ENCODE assay signal across 24 cellular contexts in the genomic region with DNA sequence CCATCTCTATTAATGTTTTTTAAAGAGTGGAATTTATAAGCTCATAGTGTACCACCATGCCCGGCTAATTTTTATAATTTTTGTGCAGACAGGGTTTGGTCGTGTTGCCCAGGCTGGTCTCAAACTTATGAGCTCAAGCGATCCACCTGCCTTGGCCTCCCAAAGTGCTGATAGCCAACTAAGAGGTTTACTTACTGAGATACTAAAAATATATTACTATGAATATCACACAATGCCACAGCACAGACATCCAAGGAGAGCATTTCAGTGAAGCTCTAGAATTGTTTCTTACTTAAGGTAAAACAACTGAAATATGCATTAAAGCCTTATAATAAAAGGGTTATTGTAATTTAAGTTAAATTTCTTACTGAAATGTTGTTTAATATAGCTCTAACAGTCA.
DNase-seq lines count a peak whose midpoint lies in the region; ATAC-seq and TF ChIP-seq lines count a peak whose summit lies in the region.
"Had no signal": no experiment of that assay in that cellular context is flagged by ENCODE, and none has a peak within 500 bp of the region (broad histone marks: within the 10 kb centered on the region; RNA-seq: fewer than 3 reads in every experiment).

No MANE protein-coding gene starts in this region.

- no peaks in the 10 kb centered on the region for H3K9me3 ChIP-seq in ascending aorta
- H3K9me3 ChIP-seq in osteoblast (ENCODE audit: low read depth, low read length) = no peaks in the 10 kb centered on the region
- H3K9me3 ChIP-seq: BLaER1, MG63 had no signal

- no peak overlapping the region for H3K4me3 Mint-ChIP-seq in activated T-cell treated with anti-CD3 and anti-CD28 coated beads, Interleukin-2, amount 50 U/mL, for 72 hours
- H3K4me3 Mint-ChIP-seq in activated T-cell treated with anti-CD3 and anti-CD28 coated beads, Interleukin-2, amount 50 U/mL, for 24 hours = no peak overlapping the region
- no peak overlapping the region for H3K4me3 Mint-ChIP-seq in activated T-helper 2 cell treated with anti-CD3 and anti-CD28 coated beads, Interferon-gamma antibody, Interleukin-2, Interleukin-4, amounts not matched to agents 10 μg/mL and 5 μg/mL and 100 μg/mL, durations not matched to agents 14 hours and 24 hours and 36 hours (ENCODE audit: low read depth)
- no peak overlapping the region for H3K4me3 Mint-ChIP-seq in stimulated activated effector memory CD8-positive, alpha-beta T cell treated with anti-CD3 and anti-CD28 coated beads, Interleukin-12 subunit alpha, Interleukin-12 subunit beta, amount 100 ng/mL, for 72 hours
- H3K4me3 Mint-ChIP-seq: CD4-positive, CD25-positive, alpha-beta regulatory T cell had no signal

- intact Hi-C loops in ascending aorta (cut with DNase I) = no loop called here
- intact Hi-C loops in activated T-helper 2 cell treated with anti-CD3 and anti-CD28 coated beads, Interferon-gamma antibody, Interleukin-2, Interleukin-4, amounts not matched to agents 10 μg/mL and 5 μg/mL and 100 μg/mL, durations not matched to agents 14 hours and 24 hours and 36 hours (cut with micrococcal nuclease) = no loop called here

- peaks cover 0 to 2% of the 10 kb centered on the region in 2 donors for H3K9me3 Mint-ChIP-seq in activated T-cell treated with anti-CD3 and anti-CD28 coated beads, Interleukin-2, amount 50 U/mL, for 72 hours
- no peaks in the 10 kb centered on the region for H3K9me3 Mint-ChIP-seq in activated T-cell treated with anti-CD3 and anti-CD28 coated beads, Interleukin-2, amount 50 U/mL, for 24 hours
- H3K9me3 Mint-ChIP-seq in activated T-helper 2 cell treated with anti-CD3 and anti-CD28 coated beads, Interferon-gamma antibody, Interleukin-2, Interleukin-4, amounts not matched to agents 10 μg/mL and 5 μg/mL and 100 μg/mL, durations not matched to agents 14 hours and 24 hours and 36 hours = no peaks in the 10 kb centered on the region
- H3K9me3 Mint-ChIP-seq in stimulated activated effector memory CD8-positive, alpha-beta T cell treated with anti-CD3 and anti-CD28 coated beads, Interleukin-12 subunit alpha, Interleukin-12 subunit beta, amount 100 ng/mL, for 72 hours = no peaks in the 10 kb centered on the region

- no peak overlapping the region for H2AFZ ChIP-seq in ACC112 (ENCODE audit: low read length, unreplicated experiment)
- H2AFZ ChIP-seq in osteoblast (ENCODE audit: low read length) = no peak overlapping the region

- no peak overlapping the region for H3K4me2 ChIP-seq in osteoblast (ENCODE audit: insufficient read depth, low read length)
- H3K4me2 ChIP-seq: BLaER1 had no signal

- peak overlapping the region; percentile 33 for H3K27ac Mint-ChIP-seq in activated T-cell treated with anti-CD3 and anti-CD28 coated beads, Interleukin-2, amount 50 U/mL, for 72 hours
- no peak overlapping the region for H3K27ac Mint-ChIP-seq in activated T-cell treated with anti-CD3 and anti-CD28 coated beads, Interleukin-2, amount 50 U/mL, for 24 hours
- H3K27ac Mint-ChIP-seq in activated T-helper 2 cell treated with anti-CD3 and anti-CD28 coated beads, Interferon-gamma antibody, Interleukin-2, Interleukin-4, amounts not matched to agents 10 μg/mL and 5 μg/mL and 100 μg/mL, durations not matched to agents 14 hours and 24 hours and 36 hours = no peak overlapping the region
- no peak overlapping the region for H3K27ac Mint-ChIP-seq in stimulated activated effector memory CD8-positive, alpha-beta T cell treated with anti-CD3 and anti-CD28 coated beads, Interleukin-12 subunit alpha, Interleukin-12 subunit beta, amount 100 ng/mL, for 72 hours
- H3K27ac Mint-ChIP-seq: CD4-positive, CD25-positive, alpha-beta regulatory T cell had no signal

- H3K36me3 Mint-ChIP-seq in activated T-cell treated with anti-CD3 and anti-CD28 coated beads, Interleukin-2, amount 50 U/mL, for 72 hours (ENCODE audit: insufficient read depth in 2 of 2) = no peaks in the 10 kb centered on the region
- H3K36me3 Mint-ChIP-seq in activated T-cell treated with anti-CD3 and anti-CD28 coated beads, Interleukin-2, amount 50 U/mL, for 24 hours (ENCODE audit: low read depth) = no peaks in the 10 kb centered on the region
- no peaks in the 10 kb centered on the region for H3K36me3 Mint-ChIP-seq in activated T-helper 2 cell treated with anti-CD3 and anti-CD28 coated beads, Interferon-gamma antibody, Interleukin-2, Interleukin-4, amounts not matched to agents 10 μg/mL and 5 μg/mL and 100 μg/mL, durations not matched to agents 14 hours and 24 hours and 36 hours (ENCODE audit: low read depth)
- peaks cover 6% of the 10 kb centered on the region for H3K36me3 Mint-ChIP-seq in stimulated activated effector memory CD8-positive, alpha-beta T cell treated with anti-CD3 and anti-CD28 coated beads, Interleukin-12 subunit alpha, Interleukin-12 subunit beta, amount 100 ng/mL, for 72 hours
- H3K36me3 Mint-ChIP-seq: CD4-positive, CD25-positive, alpha-beta regulatory T cell had no signal

- H3K4me1 ChIP-seq in ACC112 (ENCODE audit: control insufficient read depth, insufficient read depth, low read length, unreplicated experiment) (peaks cover 18% of the 10 kb centered on the region), ascending aorta (peaks cover 6 to 9% of the 10 kb centered on the region in 2 donors), osteoblast (ENCODE audit: insufficient read depth, low read length) (peaks cover 16% of the 10 kb centered on the region)

- DNase-seq in activated T-cell treated with anti-CD3 and anti-CD28 coated beads, Interleukin-2, amount 50 U/mL, for 72 hours = no peak
- DNase-seq in activated T-cell treated with anti-CD3 and anti-CD28 coated beads, Interleukin-2, amount 50 U/mL, for 24 hours = no peak
- no peak for DNase-seq in ascending aorta (ENCODE audit: low spot score in 2 of 2)
- no peak for DNase-seq in osteoblast (ENCODE audit: insufficient read length, low spot score, missing footprints)
- no peak for DNase-seq in activated T-helper 2 cell treated with anti-CD3 and anti-CD28 coated beads, Interferon-gamma antibody, Interleukin-2, Interleukin-4, amounts not matched to agents 10 μg/mL and 5 μg/mL and 100 μg/mL, durations not matched to agents 14 hours and 24 hours and 36 hours (ENCODE audit: low spot score)
- DNase-seq in stimulated activated effector memory CD8-positive, alpha-beta T cell treated with anti-CD3 and anti-CD28 coated beads, Interleukin-12 subunit alpha, Interleukin-12 subunit beta, amount 100 ng/mL, for 72 hours (ENCODE audit: low spot score in 2 of 2) = no peak
- DNase-seq: 8988T; CD4-positive, CD25-positive, alpha-beta regulatory T cell; DMS153; DND-41; KBM-7; MG63; NCI-H1105 treated with DMSO at 0.1 percent for 48 hours; NCI-H146; NCI-H1930; NCI-H2107; NCI-H524; NCI-H774; NK-92 treated with Interleukin-12 subunit alpha and Interleukin-12 subunit beta, amount 100 ng/mL, for 24 hours; RPMI8226; SHP77 had no signal

- H3K79me2 ChIP-seq in ACC112 (ENCODE audit: control insufficient read depth, insufficient read depth, low read length, unreplicated experiment) (no peaks in the 10 kb centered on the region), osteoblast (ENCODE audit: insufficient read depth, low read length) (no peaks in the 10 kb centered on the region)

- H3K36me3 ChIP-seq in ACC112 (ENCODE audit: insufficient read depth, low read length) (no peaks in the 10 kb centered on the region), ascending aorta (peaks cover 0 to 4% of the 10 kb centered on the region in 2 donors), osteoblast (ENCODE audit: insufficient read depth, low read length) (no peaks in the 10 kb centered on the region)
- H3K36me3 ChIP-seq: BLaER1, MG63 had no signal

- ATAC-seq in activated T-cell treated with anti-CD3 and anti-CD28 coated beads, Interleukin-2, amount 50 U/mL, for 72 hours (replicated peaks in 1 of 2) = no peak
- ATAC-seq in stimulated activated effector memory CD8-positive, alpha-beta T cell treated with anti-CD3 and anti-CD28 coated beads, Interleukin-12 subunit alpha, Interleukin-12 subunit beta, amount 100 ng/mL, for 72 hours = no peak
- ATAC-seq in GM21447 (IDR thresholded peaks at IDR 0.05; ENCODE audit: unreplicated experiment) = no peak

- H3K4me1 Mint-ChIP-seq in activated T-cell treated with anti-CD3 and anti-CD28 coated beads, Interleukin-2, amount 50 U/mL, for 72 hours (ENCODE audit: low read depth) = no peaks in the 10 kb centered on the region
- no peaks in the 10 kb centered on the region for H3K4me1 Mint-ChIP-seq in activated T-cell treated with anti-CD3 and anti-CD28 coated beads, Interleukin-2, amount 50 U/mL, for 24 hours (ENCODE audit: low read depth)
- H3K4me1 Mint-ChIP-seq in activated T-helper 2 cell treated with anti-CD3 and anti-CD28 coated beads, Interferon-gamma antibody, Interleukin-2, Interleukin-4, amounts not matched to agents 10 μg/mL and 5 μg/mL and 100 μg/mL, durations not matched to agents 14 hours and 24 hours and 36 hours (ENCODE audit: low read depth) = no peaks in the 10 kb centered on the region
- no peaks in the 10 kb centered on the region for H3K4me1 Mint-ChIP-seq in stimulated activated effector memory CD8-positive, alpha-beta T cell treated with anti-CD3 and anti-CD28 coated beads, Interleukin-12 subunit alpha, Interleukin-12 subunit beta, amount 100 ng/mL, for 72 hours
- H3K4me1 Mint-ChIP-seq: CD4-positive, CD25-positive, alpha-beta regulatory T cell had no signal

- H3K27me3 ChIP-seq in ACC112 (ENCODE audit: insufficient read depth, low read length) (no peaks in the 10 kb centered on the region), ascending aorta (no peaks in the 10 kb centered on the region), osteoblast (ENCODE audit: insufficient read depth, low read length) (no peaks in the 10 kb centered on the region)
- H3K27me3 ChIP-seq: BLaER1, MG63 had no signal

- H4K20me1 ChIP-seq in osteoblast (ENCODE audit: insufficient read depth, low read length) = no peaks in the 10 kb centered on the region
- H4K20me1 ChIP-seq: BLaER1 had no signal

- H3K27ac ChIP-seq in ACC112 (ENCODE audit: low read depth, low read length) (peak overlapping the region; percentile 47), ascending aorta (peak overlapping the region; percentile 53 to 67), osteoblast (ENCODE audit: low read depth, low read length) (peak overlapping the region; percentile 54)
- H3K27ac ChIP-seq: BLaER1 had no signal

- TF ChIP-seq CTCF in ascending aorta (IDR thresholded peaks at IDR 0.05) (no peak), osteoblast (IDR thresholded peaks at IDR 0.05; ENCODE audit: extremely low read depth, low read depth, low read length) (no peak)

- H3K4me3 ChIP-seq in ACC112 (ENCODE audit: low read depth, low read length) = no peak overlapping the region
- no peak overlapping the region for H3K4me3 ChIP-seq in ascending aorta
- no peak overlapping the region for H3K4me3 ChIP-seq in osteoblast (ENCODE audit: insufficient read depth, low read length)
- H3K4me3 ChIP-seq: BLaER1, MG63 had no signal

- no peaks in the 10 kb centered on the region for H3K27me3 Mint-ChIP-seq in activated T-cell treated with anti-CD3 and anti-CD28 coated beads, Interleukin-2, amount 50 U/mL, for 72 hours (ENCODE audit: low read depth)
- no peaks in the 10 kb centered on the region for H3K27me3 Mint-ChIP-seq in activated T-cell treated with anti-CD3 and anti-CD28 coated beads, Interleukin-2, amount 50 U/mL, for 24 hours
- H3K27me3 Mint-ChIP-seq in activated T-helper 2 cell treated with anti-CD3 and anti-CD28 coated beads, Interferon-gamma antibody, Interleukin-2, Interleukin-4, amounts not matched to agents 10 μg/mL and 5 μg/mL and 100 μg/mL, durations not matched to agents 14 hours and 24 hours and 36 hours (ENCODE audit: low read depth) = peaks cover 1% of the 10 kb centered on the region
- H3K27me3 Mint-ChIP-seq: CD4-positive, CD25-positive, alpha-beta regulatory T cell had no signal
